ENCODE assay signal across 8 cellular contexts in the genomic region with DNA sequence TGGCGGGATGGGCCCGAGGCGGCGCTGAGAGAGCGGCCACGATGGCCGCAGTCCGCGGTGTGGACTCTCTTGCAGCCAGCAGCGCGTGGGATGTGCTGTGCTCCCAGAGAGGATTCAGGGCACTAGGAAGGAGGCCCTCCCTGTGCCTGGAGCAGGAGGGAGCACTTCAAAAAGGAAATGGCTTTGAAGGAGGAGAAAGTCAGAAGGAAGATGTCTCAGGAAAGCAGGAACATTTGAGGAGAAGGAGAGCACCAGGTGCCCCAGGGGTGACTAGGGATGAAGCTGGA. TPM values are rescaled to one million over a fixed set of nuclear protein-coding genes. Genes with fewer than 3 reads are reported as not detected.
A peak's percentile ranks its signal among the peaks of the same experiment; 100 is the strongest.
DNase-seq lines count a peak whose midpoint lies in the region; ATAC-seq and TF ChIP-seq lines count a peak whose summit lies in the region.

No MANE protein-coding gene starts in this region.

- DNase-seq in CD4-positive, alpha-beta T cell = no peak
- DNase-seq in MG63 (peak; percentile 20), caudate nucleus (lab: John Stamatoyannopoulos, UW) (no peak), GDM1 (lab: John Stamatoyannopoulos, UW) (no peak), UCSD-AML1 (lab: John Stamatoyannopoulos, UW; ENCODE audit: unreplicated experiment) (no peak)

- H3K4me3 ChIP-seq in MG63 = peak overlapping the region; percentile 64
- peak overlapping the region; percentile 57 for H3K4me3 ChIP-seq in ectodermal cell (ENCODE audit: insufficient read depth, low read depth, low read length)
- H3K4me3 ChIP-seq in neutrophil (ENCODE audit: low read depth in 1 of 2, low read length in 1 of 2) = peak overlapping the region; percentile 61 to 73

- H3K4me3 Mint-ChIP-seq in CD4-positive, alpha-beta T cell = peak overlapping the region; percentile 16

- intact Hi-C loops in CD4-positive, alpha-beta T cell (cut with DNase I, micrococcal nuclease) = no loop called here

- H3K36me3 ChIP-seq in MG63 (peaks cover 13% of the 10 kb centered on the region), ectodermal cell (ENCODE audit: control insufficient read depth, insufficient read depth, low read length) (no peaks in the 10 kb centered on the region), neutrophil (no peaks in the 10 kb centered on the region)

- POLR2A ChIA-PET in CD4-positive, alpha-beta T cell (lab: Charles Lee) = no interaction called here

- peaks cover 27% of the 10 kb centered on the region for H3K27me3 ChIP-seq in CD4-positive, alpha-beta T cell (ENCODE audit: control insufficient read depth, insufficient read depth, low read length)
- H3K27me3 ChIP-seq in MG63 (no peaks in the 10 kb centered on the region), ectodermal cell (ENCODE audit: control insufficient read depth, insufficient read depth, low read length, poor library complexity, severe bottlenecking) (peaks cover 34% of the 10 kb centered on the region), neutrophil (peaks cover 15% of the 10 kb centered on the region)

- no peak overlapping the region for H3K27ac Mint-ChIP-seq in CD4-positive, alpha-beta T cell

- no peaks in the 10 kb centered on the region for H3K9me3 ChIP-seq in CD4-positive, alpha-beta T cell (ENCODE audit: control insufficient read depth, low read length)
- H3K9me3 ChIP-seq in MG63 (no peaks in the 10 kb centered on the region), ectodermal cell (ENCODE audit: control insufficient read depth, low read length) (no peaks in the 10 kb centered on the region), neutrophil (no peaks in the 10 kb centered on the region)

- CTCF ChIA-PET in CD4-positive, alpha-beta T cell (lab: Charles Lee) = no interaction called here

- peaks cover under 1% of the 10 kb centered on the region for H3K36me3 Mint-ChIP-seq in CD4-positive, alpha-beta T cell (ENCODE audit: low read depth)

- no peaks in the 10 kb centered on the region for H3K9me3 Mint-ChIP-seq in CD4-positive, alpha-beta T cell

- H3K27me3 Mint-ChIP-seq in CD4-positive, alpha-beta T cell = peaks cover 63% of the 10 kb centered on the region

- H3K4me1 Mint-ChIP-seq in CD4-positive, alpha-beta T cell (ENCODE audit: low read depth) = peaks cover 11% of the 10 kb centered on the region

- 12 to 17% methylated on average over 11 of the region's 11 CpGs for WGBS in ectodermal cell, 2 experiments

- H3K27ac ChIP-seq in CD4-positive, alpha-beta T cell (ENCODE audit: low read depth, low read length) = no peak overlapping the region
- H3K27ac ChIP-seq in ectodermal cell (ENCODE audit: insufficient read depth, low read depth, low read length, poor library complexity, severe bottlenecking) = no peak overlapping the region
- no peak overlapping the region for H3K27ac ChIP-seq in neutrophil
- H3K27ac ChIP-seq in caudate nucleus (ENCODE audit: low read depth, low read length) = no peak overlapping the region

- TF ChIP-seq CTCF in CD4-positive, alpha-beta T cell (IDR thresholded peaks at IDR 0.05) = no peak
- TF ChIP-seq CTCF in neutrophil (IDR thresholded peaks at IDR 0.05) = no peak

- ATAC-seq in CD4-positive, alpha-beta T cell (ENCODE audit: poor library complexity) = no peak
- ATAC-seq in GM18861 (IDR thresholded peaks at IDR 0.05; ENCODE audit: unreplicated experiment) = no peak

- peaks cover 30% of the 10 kb centered on the region for H3K4me1 ChIP-seq in ectodermal cell (ENCODE audit: control insufficient read depth, insufficient read depth, low read length)
- peaks cover 27 to 39% of the 10 kb centered on the region in 2 experiments for H3K4me1 ChIP-seq in neutrophil (ENCODE audit: control insufficient read depth in 1 of 2, insufficient read depth in 1 of 2, low read depth in 1 of 2, low read length in 1 of 2)

RNA-seq across cellular contexts. Expression of a gene that starts 4.1 kb away (rescaled TPM):
- total RNA-seq in CD4-positive, alpha-beta T cell = under 1 TPM in 1 of 2 experiments, not detected in 1; 0.25 TPM
- 17.8 and 22.9 TPM in 2 replicates for total RNA-seq in MG63 (2014; rRNA removed; shearing (Covaris generic); ENCODE audit: low replicate concordance)
- polyA plus RNA-seq in ectodermal cell (2013, experiment 1 of 4) = 33.8 TPM
- polyA plus RNA-seq in ectodermal cell (2013, experiment 2 of 4) = 28.7 TPM
- 29.1 TPM for polyA plus RNA-seq in ectodermal cell (2013, experiment 3 of 4)
- polyA plus RNA-seq in ectodermal cell (2013, experiment 4 of 4) = 30.3 TPM

RNA-seq across cellular contexts. Expression of a gene that starts 4.9 kb away (rescaled TPM):
- total RNA-seq in CD4-positive, alpha-beta T cell = 1 to 10 TPM; 3.4 to 6.0 TPM
- total RNA-seq in MG63 (2014; rRNA removed; shearing (Covaris generic); ENCODE audit: low replicate concordance) = 10.9 and 21.9 TPM in 2 replicates
- 15.9 TPM for polyA plus RNA-seq in ectodermal cell (2013, experiment 1 of 4)
- 12.7 TPM for polyA plus RNA-seq in ectodermal cell (2013, experiment 2 of 4)
- polyA plus RNA-seq in ectodermal cell (2013, experiment 3 of 4) = 10.7 TPM
- 10.7 TPM for polyA plus RNA-seq in ectodermal cell (2013, experiment 4 of 4)

RNA-seq across cellular contexts. Expression of a gene that starts 19.9 kb away (rescaled TPM):
- 10 to 100 TPM; 15.3 to 16.0 TPM for total RNA-seq in CD4-positive, alpha-beta T cell
- total RNA-seq in MG63 (2014; rRNA removed; shearing (Covaris generic); ENCODE audit: low replicate concordance) = 49.9 and 53.9 TPM in 2 replicates
- 25.1 TPM for polyA plus RNA-seq in ectodermal cell (2013, experiment 1 of 4)
- polyA plus RNA-seq in ectodermal cell (2013, experiment 2 of 4) = 30.9 TPM
- 26.9 TPM for polyA plus RNA-seq in ectodermal cell (2013, experiment 3 of 4)
- 26.7 TPM for polyA plus RNA-seq in ectodermal cell (2013, experiment 4 of 4)

RNA-seq across cellular contexts. Expression of a gene that starts 20.1 kb away (rescaled TPM):
- total RNA-seq in CD4-positive, alpha-beta T cell = 100 to 1,000 TPM; 162 to 170 TPM
- total RNA-seq in MG63 (2014; rRNA removed; shearing (Covaris generic); ENCODE audit: low replicate concordance) = 70.0 and 143 TPM in 2 replicates
- polyA plus RNA-seq in ectodermal cell (2013, experiment 1 of 4) = 89.2 TPM
- 87.6 TPM for polyA plus RNA-seq in ectodermal cell (2013, experiment 2 of 4)
- polyA plus RNA-seq in ectodermal cell (2013, experiment 3 of 4) = 99.1 TPM
- polyA plus RNA-seq in ectodermal cell (2013, experiment 4 of 4) = 102 TPM

RNA-seq across cellular contexts. Expression of a gene that starts 23.6 kb away (rescaled TPM):
- under 1 TPM in 1 of 2 experiments, not detected in 1; 0.22 TPM for total RNA-seq in CD4-positive, alpha-beta T cell
- total RNA-seq in MG63 (2014; rRNA removed; shearing (Covaris generic); ENCODE audit: low replicate concordance) = not detected in 2 replicates
- polyA plus RNA-seq in ectodermal cell (2013, experiment 1 of 4) = 1.2 TPM
- polyA plus RNA-seq in ectodermal cell (2013, experiment 2 of 4) = 0.60 TPM
- 0.85 TPM for polyA plus RNA-seq in ectodermal cell (2013, experiment 3 of 4)
- 0.85 TPM for polyA plus RNA-seq in ectodermal cell (2013, experiment 4 of 4)

Comparison
In these comparisons a context has a peak if more than half of its experiments do, and no peak if none do; other contexts are left out.
1. RNA of a gene that starts 4.1 kb away (total RNA-seq): 17.8 to 22.9 TPM in MG63; 0.25 TPM in CD4-positive, alpha-beta T cell; every median in the first group is over 10 times any median in the second.
2. Peak in every context shown above with its lines, with median percentiles within 50 percentile points of each other: H3K4me3 ChIP-seq.